2 cellular contexts compared by ENCODE assay signal in genomic region chr10:50563906-50564305, GRCh38.
TF ChIP-seq lines count a peak whose summit lies in the region.

No MANE protein-coding gene starts in this region.

TF ChIP-seq in GM23338, 12 proteins besides CTCF, POLR2A, EP300 and RAD21:
- TF ChIP-seq JUNB (IDR thresholded peaks at IDR 0.05; ENCODE audit: unreplicated experiment): no peak
- no peak for TF ChIP-seq POLR2AphosphoS5 (IDR thresholded peaks at IDR 0.05; ENCODE audit: low read depth)
- TF ChIP-seq NANOG (IDR thresholded peaks at IDR 0.05; ENCODE audit: borderline replicate concordance): no peak
- TF ChIP-seq ZNF114 (CRISPR knock-in tag; IDR thresholded peaks at IDR 0.05): no peak
- no peak for TF ChIP-seq ZNF462 (CRISPR knock-in tag; IDR thresholded peaks at IDR 0.05)
- no peak for TF ChIP-seq EZH2 (IDR thresholded peaks at IDR 0.05; ENCODE audit: low read depth, unreplicated experiment)
- no peak for TF ChIP-seq STAT1 (IDR thresholded peaks at IDR 0.05; ENCODE audit: unreplicated experiment)
- TF ChIP-seq, protein P1, sequence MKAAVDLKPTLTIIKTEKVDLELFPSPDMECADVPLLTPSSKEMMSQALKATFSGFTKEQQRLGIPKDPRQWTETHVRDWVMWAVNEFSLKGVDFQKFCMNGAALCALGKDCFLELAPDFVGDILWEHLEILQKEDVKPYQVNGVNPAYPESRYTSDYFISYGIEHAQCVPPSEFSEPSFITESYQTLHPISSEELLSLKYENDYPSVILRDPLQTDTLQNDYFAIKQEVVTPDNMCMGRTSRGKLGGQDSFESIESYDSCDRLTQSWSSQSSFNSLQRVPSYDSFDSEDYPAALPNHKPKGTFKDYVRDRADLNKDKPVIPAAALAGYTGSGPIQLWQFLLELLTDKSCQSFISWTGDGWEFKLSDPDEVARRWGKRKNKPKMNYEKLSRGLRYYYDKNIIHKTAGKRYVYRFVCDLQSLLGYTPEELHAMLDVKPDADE (IDR thresholded peaks at IDR 0.05): no peak
- TF ChIP-seq, protein P2, sequence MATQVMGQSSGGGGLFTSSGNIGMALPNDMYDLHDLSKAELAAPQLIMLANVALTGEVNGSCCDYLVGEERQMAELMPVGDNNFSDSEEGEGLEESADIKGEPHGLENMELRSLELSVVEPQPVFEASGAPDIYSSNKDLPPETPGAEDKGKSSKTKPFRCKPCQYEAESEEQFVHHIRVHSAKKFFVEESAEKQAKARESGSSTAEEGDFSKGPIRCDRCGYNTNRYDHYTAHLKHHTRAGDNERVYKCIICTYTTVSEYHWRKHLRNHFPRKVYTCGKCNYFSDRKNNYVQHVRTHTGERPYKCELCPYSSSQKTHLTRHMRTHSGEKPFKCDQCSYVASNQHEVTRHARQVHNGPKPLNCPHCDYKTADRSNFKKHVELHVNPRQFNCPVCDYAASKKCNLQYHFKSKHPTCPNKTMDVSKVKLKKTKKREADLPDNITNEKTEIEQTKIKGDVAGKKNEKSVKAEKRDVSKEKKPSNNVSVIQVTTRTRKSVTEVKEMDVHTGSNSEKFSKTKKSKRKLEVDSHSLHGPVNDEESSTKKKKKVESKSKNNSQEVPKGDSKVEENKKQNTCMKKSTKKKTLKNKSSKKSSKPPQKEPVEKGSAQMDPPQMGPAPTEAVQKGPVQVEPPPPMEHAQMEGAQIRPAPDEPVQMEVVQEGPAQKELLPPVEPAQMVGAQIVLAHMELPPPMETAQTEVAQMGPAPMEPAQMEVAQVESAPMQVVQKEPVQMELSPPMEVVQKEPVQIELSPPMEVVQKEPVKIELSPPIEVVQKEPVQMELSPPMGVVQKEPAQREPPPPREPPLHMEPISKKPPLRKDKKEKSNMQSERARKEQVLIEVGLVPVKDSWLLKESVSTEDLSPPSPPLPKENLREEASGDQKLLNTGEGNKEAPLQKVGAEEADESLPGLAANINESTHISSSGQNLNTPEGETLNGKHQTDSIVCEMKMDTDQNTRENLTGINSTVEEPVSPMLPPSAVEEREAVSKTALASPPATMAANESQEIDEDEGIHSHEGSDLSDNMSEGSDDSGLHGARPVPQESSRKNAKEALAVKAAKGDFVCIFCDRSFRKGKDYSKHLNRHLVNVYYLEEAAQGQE (IDR thresholded peaks at IDR 0.05; ENCODE audit: unreplicated experiment): no peak
- TF ChIP-seq CREB1 (CRISPR knock-in tag; IDR thresholded peaks at IDR 0.05; ENCODE audit: low read depth): no peak
- no peak for TF ChIP-seq EZH2phosphoT487 (IDR thresholded peaks at IDR 0.05; ENCODE audit: unreplicated experiment)
- no peak for TF ChIP-seq ZNF331 (CRISPR knock-in tag; IDR thresholded peaks at IDR 0.05; ENCODE audit: low read depth)
TF ChIP-seq in GM23338: peak in this region for 0.

TF ChIP-seq in GM12891, 5 proteins besides CTCF, POLR2A, EP300 and RAD21:
- TF ChIP-seq POLR2AphosphoS5 (IDR thresholded peaks at IDR 0.05; ENCODE audit: low read depth, low read length): no peak
- TF ChIP-seq SPI1 (IDR thresholded peaks at IDR 0.05; ENCODE audit: low read depth, low read length): no peak
- no peak for TF ChIP-seq PAX5 (IDR thresholded peaks at IDR 0.05; ENCODE audit: insufficient read depth, low read length, severe bottlenecking)
- no peak for TF ChIP-seq POU2F2 (IDR thresholded peaks at IDR 0.05; ENCODE audit: low read depth, low read length)
- no peak for TF ChIP-seq TAF1 (IDR thresholded peaks at IDR 0.05; ENCODE audit: low read depth, low read length)
